11 cellular contexts compared by ENCODE assay signal in genomic region chr7:136868496-136869005, GRCh38. TPM values are rescaled to one million over a fixed set of nuclear protein-coding genes. Genes with fewer than 3 reads are reported as not detected.
DNase-seq lines count a peak whose midpoint lies in the region; ATAC-seq and TF ChIP-seq lines count a peak whose summit lies in the region.
"Had no signal": no experiment of that assay in that cellular context is flagged by ENCODE, and none has a peak within 500 bp of the region (broad histone marks: within the 10 kb centered on the region; RNA-seq: fewer than 3 reads in every experiment).

Gene CHRM2 (plus strand): TSS chr7:136868652. CDS start chr7:137014866, 146,214 bp downstream.

- no peaks in the 10 kb centered on the region for H3K36me3 Mint-ChIP-seq in glutamatergic neuron (ENCODE audit: unreplicated experiment)

- H3K4me1 ChIP-seq in SJSA1 (replicated peaks) (peaks cover 34% of the 10 kb centered on the region), osteoblast (ENCODE audit: insufficient read depth, low read length) (peaks cover 13% of the 10 kb centered on the region), Karpas-422 (ENCODE audit: low read length) (no peaks in the 10 kb centered on the region), PC-3 (ENCODE audit: insufficient read depth, low read length) (no peaks in the 10 kb centered on the region), PC-9 (replicated peaks; ENCODE audit: insufficient read depth) (no peaks in the 10 kb centered on the region)

- peak; percentile 18 for DNase-seq in ELR (ENCODE audit: low read depth)
- DNase-seq in SJSA1 (ENCODE audit: low read depth in 1 of 2, low spot score in 2 of 2), result peak in 1 of 2 experiments; percentile 49
- peak; percentile 22 for DNase-seq in glutamatergic neuron
- DNase-seq in osteoblast (ENCODE audit: insufficient read length, low spot score, missing footprints), result peak; percentile 76
- no peak for DNase-seq in Karpas-422
- no peak for DNase-seq in PC-3
- no peak for DNase-seq in PC-9
- no peak for DNase-seq in NCI-H146 (lab: John Stamatoyannopoulos, UW)
- DNase-seq: effector CD4-positive, alpha-beta T cell had no signal

- H3K4me3 Mint-ChIP-seq in glutamatergic neuron (ENCODE audit: unreplicated experiment), result peak within 1 kb of the TSS; percentile 87

- H3K9ac ChIP-seq in Karpas-422 (ENCODE audit: low read length), result no peak within 1 kb of the TSS
- H3K9ac ChIP-seq in PC-3 (ENCODE audit: low read length), result no peak within 1 kb of the TSS

- no peak for ATAC-seq in PC-3

- peaks cover 13% of the 10 kb centered on the region for H3K27me3 Mint-ChIP-seq in glutamatergic neuron (ENCODE audit: unreplicated experiment)

- H3K27me3 ChIP-seq in SJSA1 (replicated peaks) (peaks cover 70% of the 10 kb centered on the region), osteoblast (ENCODE audit: insufficient read depth, low read length) (peaks cover 53% of the 10 kb centered on the region), Karpas-422 (ENCODE audit: low read length) (no peaks in the 10 kb centered on the region), PC-3 (ENCODE audit: low read length) (peaks cover 84% of the 10 kb centered on the region), PC-9 (ENCODE audit: insufficient read depth, low read depth) (0 out of 2 replicates have a peak, but pooled peaks cover 4% of the 10 kb centered on the region)

- POLR2A ChIA-PET in PC-3 (lab: Charles Lee; ENCODE audit: unreplicated experiment) (no interaction called here), PC-9 (lab: Charles Lee; ENCODE audit: unreplicated experiment) (no interaction called here)

- BruUV-seq in PC-3 (replicated peaks; lab: Mats Ljungman, UMichigan), result no TSS peak
- no TSS peak for BruUV-seq in PC-9 (replicated peaks; lab: Mats Ljungman, UMichigan)

- H3K4me2 ChIP-seq in osteoblast (ENCODE audit: insufficient read depth, low read length), result peak within 1 kb of the TSS; percentile 82
- no peak within 1 kb of the TSS for H3K4me2 ChIP-seq in Karpas-422 (ENCODE audit: low read depth, low read length, poor library complexity, severe bottlenecking)
- H3K4me2 ChIP-seq in PC-3 (ENCODE audit: low read length), result no peak within 1 kb of the TSS
- H3K4me2 ChIP-seq in PC-9, result no peak within 1 kb of the TSS

- peaks cover 11% of the 10 kb centered on the region for H3K4me1 Mint-ChIP-seq in glutamatergic neuron (ENCODE audit: low read depth, unreplicated experiment)

- H3K27ac Mint-ChIP-seq in glutamatergic neuron (ENCODE audit: unreplicated experiment), result peak within 1 kb of the TSS; percentile 44

- CTCF ChIA-PET in PC-3 (lab: Charles Lee) (no interaction called here), PC-9 (lab: Charles Lee) (no interaction called here)

- no peaks in the 10 kb centered on the region for H3K36me3 ChIP-seq in SJSA1
- H3K36me3 ChIP-seq in osteoblast (ENCODE audit: insufficient read depth, low read length), result no peaks in the 10 kb centered on the region
- H3K36me3 ChIP-seq in Karpas-422 (ENCODE audit: insufficient read depth, low read length), result no peaks in the 10 kb centered on the region
- no peaks in the 10 kb centered on the region for H3K36me3 ChIP-seq in PC-3 (ENCODE audit: low read depth, low read length)
- no peaks in the 10 kb centered on the region for H3K36me3 ChIP-seq in PC-9 (ENCODE audit: low read depth)
- H3K36me3 ChIP-seq: prostate gland had no signal

- H3K27ac ChIP-seq in SJSA1 (no peak within 1 kb of the TSS), osteoblast (ENCODE audit: low read depth, low read length) (no peak within 1 kb of the TSS), Karpas-422 (ENCODE audit: low read length) (no peak within 1 kb of the TSS), PC-3 (ENCODE audit: low read length) (no peak within 1 kb of the TSS), PC-9 (no peak within 1 kb of the TSS)
- H3K27ac ChIP-seq: prostate gland had no signal

- H2AFZ ChIP-seq in osteoblast (ENCODE audit: low read length) (peak within 1 kb of the TSS; percentile 22), Karpas-422 (ENCODE audit: low read length) (no peak within 1 kb of the TSS), PC-3 (ENCODE audit: low read length) (no peak within 1 kb of the TSS), PC-9 (no peak within 1 kb of the TSS)

- no peaks in the 10 kb centered on the region for H4K20me1 ChIP-seq in osteoblast (ENCODE audit: insufficient read depth, low read length)
- H4K20me1 ChIP-seq in Karpas-422 (ENCODE audit: insufficient read depth, low read depth, low read length), result no peaks in the 10 kb centered on the region
- no peaks in the 10 kb centered on the region for H4K20me1 ChIP-seq in PC-3 (ENCODE audit: low read length)
- no peaks in the 10 kb centered on the region for H4K20me1 ChIP-seq in PC-9 (ENCODE audit: insufficient read depth)

- H3K79me2 ChIP-seq in osteoblast (ENCODE audit: insufficient read depth, low read length) (no peaks in the 10 kb centered on the region), Karpas-422 (ENCODE audit: low read length) (no peaks in the 10 kb centered on the region), PC-3 (ENCODE audit: low read length) (no peaks in the 10 kb centered on the region), PC-9 (ENCODE audit: low read depth) (no peaks in the 10 kb centered on the region)

- H3K9me3 Mint-ChIP-seq in glutamatergic neuron (ENCODE audit: unreplicated experiment), result peaks cover 4% of the 10 kb centered on the region

- TF ChIP-seq CTCF in glutamatergic neuron (IDR thresholded peaks at IDR 0.05; ENCODE audit: partially characterized antibody, unreplicated experiment) (no peak), osteoblast (IDR thresholded peaks at IDR 0.05; ENCODE audit: extremely low read depth, low read depth, low read length) (no peak), PC-3 (conservative IDR thresholded peaks at IDR 0.05; ENCODE audit: low read depth, low read length) (no peak), PC-9 (conservative IDR thresholded peaks at IDR 0.05) (no peak)

- intact Hi-C loops in PC-3 (cut with micrococcal nuclease), result no loop called here
- intact Hi-C loops in PC-9 (cut with micrococcal nuclease; ENCODE audit: unreplicated experiment), result no loop called here

- peak within 1 kb of the TSS; percentile 29 for H3K4me3 ChIP-seq in SJSA1
- H3K4me3 ChIP-seq in osteoblast (ENCODE audit: insufficient read depth, low read length), result peak within 1 kb of the TSS; percentile 66
- no peak within 1 kb of the TSS for H3K4me3 ChIP-seq in Karpas-422 (ENCODE audit: low read length)
- H3K4me3 ChIP-seq in PC-3 (ENCODE audit: low read length), result no peak within 1 kb of the TSS
- H3K4me3 ChIP-seq in PC-9, result no peak within 1 kb of the TSS
- H3K4me3 ChIP-seq: prostate gland had no signal

- no peaks in the 10 kb centered on the region for H3K9me2 ChIP-seq in Karpas-422 (replicated peaks; ENCODE audit: insufficient read depth, low read length)
- H3K9me2 ChIP-seq in PC-3 (replicated peaks; ENCODE audit: low read length), result no peaks in the 10 kb centered on the region
- H3K9me2 ChIP-seq in PC-9 (ENCODE audit: insufficient read depth), result no peaks in the 10 kb centered on the region

- H3F3A ChIP-seq in PC-3 (ENCODE audit: low read length, unreplicated experiment) (no peaks in the 10 kb centered on the region), PC-9 (ENCODE audit: insufficient read depth, low read depth) (no peaks in the 10 kb centered on the region)

- no peaks in the 10 kb centered on the region for H3K9me3 ChIP-seq in SJSA1 (replicated peaks)
- H3K9me3 ChIP-seq in osteoblast (ENCODE audit: low read depth, low read length), result no peaks in the 10 kb centered on the region
- no peaks in the 10 kb centered on the region for H3K9me3 ChIP-seq in Karpas-422 (ENCODE audit: low read length)
- H3K9me3 ChIP-seq in PC-3 (ENCODE audit: low read length), result no peaks in the 10 kb centered on the region
- H3K9me3 ChIP-seq in PC-9 (ENCODE audit: insufficient read depth, low read depth), result no peaks in the 10 kb centered on the region
- H3K9me3 ChIP-seq: prostate gland had no signal

RNA-seq across cellular contexts. Expression of gene CHRM2, which starts in this region (rescaled TPM):
- total RNA-seq in SJSA1 (2014; rRNA removed; shearing (Covaris generic)), result 0.13 and 0.24 TPM in 2 replicates
- not detected for total RNA-seq in glutamatergic neuron (ENCODE audit: unreplicated experiment)
- under 0.01 and 1.2 TPM in 2 replicates for total RNA-seq in osteoblast
- not detected in 2 replicates for total RNA-seq in Karpas-422 (2014; rRNA removed; shearing (Covaris generic); ENCODE audit: low replicate concordance)
- not detected in 2 replicates for total RNA-seq in PC-3 (2014; rRNA removed)
- total RNA-seq in PC-9 (2021), result 0.17 TPM in 1 of 2 replicates, not detected in the other
- total RNA-seq: subcutaneous adipose tissue had no signal

Comparison
In these comparisons a context has a peak if more than half of its experiments do, and no peak if none do; other contexts are left out.
1. Peak in DNase-seq in glutamatergic neuron; RNA of the gene not detected or under 1 TPM.
2. DNase-seq: peak in ELR (single experiment) and osteoblast (single experiment); none in Karpas-422 (single experiment), PC-3 (single experiment), PC-9 (0 of 2) and NCI-H146 (single experiment).
3. H3K4me3 ChIP-seq: peak in SJSA1 (single experiment) and osteoblast (single experiment); none in Karpas-422 (single experiment), PC-3 (single experiment) and PC-9 (single experiment).